In the genomic region with DNA sequence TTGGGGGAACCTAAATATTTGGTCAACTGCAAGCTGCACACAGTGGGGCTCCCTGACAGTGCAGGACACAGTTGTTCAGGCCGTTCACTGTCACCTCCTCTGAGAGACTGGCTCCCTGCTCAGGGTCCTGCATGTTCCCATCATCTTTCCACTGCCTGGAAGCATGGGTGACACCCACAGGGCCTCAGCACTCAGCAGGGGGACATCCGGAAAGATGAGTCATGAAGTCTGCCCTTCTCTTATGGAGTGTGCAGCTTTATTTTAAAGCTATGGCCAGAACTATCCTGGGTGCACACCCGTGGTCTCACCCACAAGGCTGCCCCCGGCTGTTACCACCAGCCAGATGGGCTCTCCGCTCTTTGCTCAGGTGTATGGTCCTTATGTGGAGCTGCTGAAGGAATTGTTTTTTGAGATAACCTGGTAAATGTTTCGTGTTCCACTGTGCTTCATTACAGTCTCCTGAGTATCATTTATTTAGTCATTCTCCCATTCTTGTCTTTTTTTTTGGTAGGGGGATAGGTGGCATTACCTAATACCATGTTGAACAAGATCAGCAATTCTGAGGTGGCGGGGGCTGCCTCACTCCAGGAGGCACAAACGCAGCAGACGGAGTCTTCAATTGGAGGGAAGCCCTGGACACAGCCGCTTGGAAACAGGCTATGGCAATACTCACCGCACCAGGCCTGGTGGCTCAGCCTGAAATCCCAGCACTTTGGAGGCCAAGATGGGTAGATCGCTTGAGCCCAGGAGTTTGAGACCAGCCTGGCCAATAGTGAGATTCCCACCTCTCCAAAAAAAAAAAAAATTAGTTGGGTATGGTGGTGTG, we compare ENCODE assay signal across 15 cellular contexts. TPM values are rescaled to one million over a fixed set of nuclear protein-coding genes. Genes with fewer than 3 reads are reported as not detected.
A peak's percentile ranks its signal among the peaks of the same experiment; 100 is the strongest.
DNase-seq lines count a peak whose midpoint lies in the region; TF ChIP-seq lines count a peak whose summit lies in the region.
"Had no signal": no experiment of that assay in that cellular context is flagged by ENCODE, and none has a peak within 500 bp of the region (broad histone marks: within the 10 kb centered on the region; RNA-seq: fewer than 3 reads in every experiment).

No MANE protein-coding gene starts in this region.

- H3F3A ChIP-seq in SK-N-SH (replicated peaks; ENCODE audit: insufficient read depth): no peaks in the 10 kb centered on the region

- H3K4ac ChIP-seq in mesenchymal stem cell (ENCODE audit: low read depth in 1 of 2, low read length in 2 of 2) (no peak overlapping the region), neuronal stem cell (ENCODE audit: low read length) (no peak overlapping the region)

- CTCF ChIA-PET in SK-N-SH (lab: Yijun Ruan, JAX): interaction anchor here (0.5 to 2.0 kb wide), 3 partner anchors 12 to 445 kb away, joined by 3 to 7 read pairs (median 3); no protein-coding TSS in a partner anchor

- H3K36me3 ChIP-seq in H7 (replicated peaks; ENCODE audit: control insufficient read depth, insufficient read depth, low read length) (peaks cover 12% of the 10 kb centered on the region), SK-N-SH (replicated peaks in 1 of 2; ENCODE audit: control insufficient read depth in 1 of 2, insufficient read depth in 2 of 2, low read length in 1 of 2) (peaks cover 0 to 40% of the 10 kb centered on the region in 2 experiments), mesenchymal stem cell (ENCODE audit: control insufficient read depth in 1 of 2, insufficient read depth in 2 of 2, low read depth in 1 of 2, low read length in 2 of 2) (peaks cover 36 to 44% of the 10 kb centered on the region in 2 experiments), neuronal stem cell (replicated peaks in 1 of 2; ENCODE audit: control insufficient read depth in 2 of 2, insufficient read depth in 2 of 2, low read length in 2 of 2) (peaks cover 28 to 57% of the 10 kb centered on the region in 2 donors)
- H3K36me3 ChIP-seq: colonic mucosa had no signal

- H3K9me3 ChIP-seq in SK-N-SH (no peaks in the 10 kb centered on the region), mesenchymal stem cell (ENCODE audit: control insufficient read depth, low read length) (no peaks in the 10 kb centered on the region), neuronal stem cell (replicated peaks in 1 of 2; ENCODE audit: control insufficient read depth in 2 of 2, insufficient read depth in 1 of 2, low read depth in 1 of 2, low read length in 2 of 2) (no peaks in the 10 kb centered on the region)
- H3K9me3 ChIP-seq: colonic mucosa, esophagus muscularis mucosa, thoracic aorta had no signal

- H3K23ac ChIP-seq in mesenchymal stem cell (ENCODE audit: low read length in 2 of 2) (no peak overlapping the region), neuronal stem cell (ENCODE audit: low read depth, low read length, poor library complexity) (no peak overlapping the region)

- H3K14ac ChIP-seq in mesenchymal stem cell (ENCODE audit: low read length in 2 of 2) (no peak overlapping the region), neuronal stem cell (ENCODE audit: low read length) (no peak overlapping the region)

- H3K27ac ChIP-seq in SK-N-SH (ENCODE audit: low read depth in 2 of 2, low read length in 1 of 2) (no peak overlapping the region), mesenchymal stem cell (ENCODE audit: low read length, poor library complexity, severe bottlenecking) (peak overlapping the region; percentile 3), neuronal stem cell (replicated peaks; ENCODE audit: low read length) (no peak overlapping the region)
- H3K27ac ChIP-seq: colonic mucosa, esophagus muscularis mucosa, thoracic aorta had no signal

- H3K27me3 ChIP-seq in H7 (ENCODE audit: control insufficient read depth, insufficient read depth, low read length): no peaks in the 10 kb centered on the region
- no peaks in the 10 kb centered on the region for H3K27me3 ChIP-seq in SK-N-SH (ENCODE audit: insufficient read depth)
- no peaks in the 10 kb centered on the region for H3K27me3 ChIP-seq in mesenchymal stem cell (ENCODE audit: control insufficient read depth in 1 of 2, insufficient read depth in 1 of 2, low read length in 2 of 2)
- no peaks in the 10 kb centered on the region for H3K27me3 ChIP-seq in neuronal stem cell (ENCODE audit: control insufficient read depth in 3 of 3, insufficient read depth in 3 of 3, low read depth in 1 of 3, low read length in 3 of 3)
- H3K27me3 ChIP-seq: colonic mucosa, esophagus muscularis mucosa had no signal

- in situ Hi-C loops in ACHN (cut with HindIII; ENCODE audit: low pct_ligation_motif_present, low pct_unique_long_range_greater_than_20kb, low sequenced_read_pairs): no loop called here

- H2AK5ac ChIP-seq in mesenchymal stem cell (ENCODE audit: low read length, severe bottlenecking) (no peak overlapping the region), neuronal stem cell (ENCODE audit: low read depth, low read length) (no peak overlapping the region)

- H2BK5ac ChIP-seq in mesenchymal stem cell (ENCODE audit: low read depth, low read length, poor library complexity, severe bottlenecking) (no peak overlapping the region), neuronal stem cell (ENCODE audit: low read length) (no peak overlapping the region)

- DNase-seq in ACHN (peak; percentile 60), H7 (peak; percentile 13), SK-N-SH (no peak), mesenchymal stem cell (peak; percentile 44), NCI-H187 treated with DMSO at 0.1 percent for 48 hours (lab: John Stamatoyannopoulos, UW) (no peak), neuronal stem cell (ENCODE audit: low spot score) (no peak)
- no peak for DNase-seq in stimulated activated CD4-positive, alpha-beta T cell treated with anti-CD3 and anti-CD28 coated beads, Interleukin-1b, Interleukin-23, amount 100 ng/mL, for 48 hours
- DNase-seq in activated CD4-positive, CD25-positive, alpha-beta regulatory T cell (lab: John Stamatoyannopoulos, UW): no peak
- DNase-seq: C1 segment of cervical spinal cord, colonic mucosa, left cardiac atrium, NCI-H1092 treated with DMSO at 0.1 percent for 48 hours, NCI-H2227 treated with DMSO at 0.1 percent for 48 hours had no signal

- no peaks in the 10 kb centered on the region; the same call in 1 of the 2 replicates for H4K20me1 ChIP-seq in SK-N-SH (ENCODE audit: insufficient read depth)

- POLR2A ChIA-PET in SK-N-SH (lab: Yijun Ruan, JAX): interaction anchor here (0.8 to 1.0 kb wide), 2 partner anchors 35 to 64 kb away, joined by 3 to 5 read pairs; no protein-coding TSS in a partner anchor

- H3K79me1 ChIP-seq in mesenchymal stem cell (replicated peaks; ENCODE audit: low read length, poor library complexity, severe bottlenecking): peaks cover 19% of the 10 kb centered on the region
- H3K79me1 ChIP-seq in neuronal stem cell (ENCODE audit: low read depth, low read length): no peaks in the 10 kb centered on the region

- no peak for TF ChIP-seq RAD21 in SK-N-SH (IDR thresholded peaks at IDR 0.05; ENCODE audit: low read length)

- no peak overlapping the region for H3K9ac ChIP-seq in SK-N-SH
- H3K9ac ChIP-seq in mesenchymal stem cell (ENCODE audit: low read length): no peak overlapping the region
- H3K9ac ChIP-seq in neuronal stem cell (ENCODE audit: low read depth, low read length, poor library complexity): no peak overlapping the region

- H4K8ac ChIP-seq in mesenchymal stem cell (ENCODE audit: low read length) (no peak overlapping the region), neuronal stem cell (ENCODE audit: low read depth, low read length) (no peak overlapping the region)

- H3K4me2 ChIP-seq in SK-N-SH: peak overlapping the region; percentile 12; the same call in 1 of the 2 replicates
- peak overlapping the region; percentile 20 for H3K4me2 ChIP-seq in mesenchymal stem cell (ENCODE audit: low read length, poor library complexity, severe bottlenecking)
- no peak overlapping the region for H3K4me2 ChIP-seq in neuronal stem cell (ENCODE audit: insufficient read depth, low read length, poor library complexity, severe bottlenecking)

- no peak overlapping the region for H4K91ac ChIP-seq in mesenchymal stem cell (ENCODE audit: low read length)
- no peak overlapping the region for H4K91ac ChIP-seq in neuronal stem cell (ENCODE audit: low read depth, low read length, poor library complexity)

- no peak overlapping the region for H2BK12ac ChIP-seq in mesenchymal stem cell (ENCODE audit: low read length in 2 of 2)
- no peak overlapping the region for H2BK12ac ChIP-seq in neuronal stem cell (ENCODE audit: low read length)

- H3K18ac ChIP-seq in mesenchymal stem cell (ENCODE audit: low read depth in 1 of 2, low read length in 2 of 2) (no peak overlapping the region), neuronal stem cell (ENCODE audit: low read length) (no peak overlapping the region)

- TF ChIP-seq EP300 in SK-N-SH (IDR thresholded peaks at IDR 0.05; ENCODE audit: borderline replicate concordance in 1 of 2, low read depth in 1 of 2, low read length in 1 of 2): no peak

- no peaks in the 10 kb centered on the region for H3K9me2 ChIP-seq in SK-N-SH

- WGBS in SK-N-SH (ENCODE audit: low lambda C conversion rate): 89% methylated on average over 11 of the region's 12 CpGs
- 84% methylated on average over 10 of the region's 12 CpGs for WGBS in mesenchymal stem cell
- no CpG with 5 or more reads among the region's 12 CpGs for WGBS in neuronal stem cell (ENCODE audit: extremely low coverage in 2 of 2, insufficient read length in 2 of 2, insufficient replicate concordance in 1 of 2), 2 donors

- no peaks in the 10 kb centered on the region for H3K79me2 ChIP-seq in SK-N-SH (ENCODE audit: insufficient read depth)

- no peak overlapping the region for H2BK15ac ChIP-seq in mesenchymal stem cell (ENCODE audit: low read depth, poor library complexity, severe bottlenecking)
- no peak overlapping the region for H2BK15ac ChIP-seq in neuronal stem cell (ENCODE audit: low read length)

- H3K4me3 ChIP-seq in H7 (ENCODE audit: insufficient read depth, low read depth, low read length) (no peak overlapping the region), SK-N-SH (ENCODE audit: low read depth in 2 of 2, low read length in 1 of 2) (no peak overlapping the region), mesenchymal stem cell (ENCODE audit: insufficient read depth in 1 of 2, low read depth in 1 of 2, low read length in 2 of 2) (no peak overlapping the region), neuronal stem cell (ENCODE audit: low read length in 2 of 2) (no peak overlapping the region)
- H3K4me3 ChIP-seq: colonic mucosa, esophagus muscularis mucosa, thoracic aorta had no signal

- H3K4me1 ChIP-seq in SK-N-SH (ENCODE audit: control insufficient read depth in 1 of 2, insufficient read depth in 2 of 2, low read depth in 1 of 2, low read length in 1 of 2) (peaks cover 0 to 13% of the 10 kb centered on the region in 2 experiments; a peak in 1 of 4 replicates), mesenchymal stem cell (ENCODE audit: control insufficient read depth, insufficient read depth, low read depth, low read length) (peaks cover 24% of the 10 kb centered on the region), neuronal stem cell (ENCODE audit: control insufficient read depth in 2 of 2, insufficient read depth in 1 of 2, low read depth in 1 of 2, low read length in 2 of 2) (peaks cover 0 to 3% of the 10 kb centered on the region in 2 donors)
- H3K4me1 ChIP-seq: colonic mucosa had no signal

- H2AFZ ChIP-seq in SK-N-SH (ENCODE audit: low read depth): no peak overlapping the region
- no peak overlapping the region for H2AFZ ChIP-seq in mesenchymal stem cell (ENCODE audit: low read depth, low read length)
- no peak overlapping the region for H2AFZ ChIP-seq in neuronal stem cell (ENCODE audit: low read length)

- TF ChIP-seq CTCF in SK-N-SH (IDR thresholded peaks at IDR 0.05): no peak

- H2BK120ac ChIP-seq in mesenchymal stem cell (ENCODE audit: low read depth, low read length) (no peak overlapping the region), neuronal stem cell (ENCODE audit: low read depth, low read length) (no peak overlapping the region)

RNA-seq across cellular contexts. Expression of gene TRIM11, which starts 14.3 kb away (rescaled TPM):
- 39.0 and 50.2 TPM in 2 replicates for total RNA-seq in H7 (2014; rRNA removed; shearing (Covaris generic))
- 11.1 and 16.1 TPM in 2 replicates for polyA plus RNA-seq in SK-N-SH (2012; rRNA removed)
- 6.9 and 10.8 TPM in 2 replicates for polyA plus RNA-seq in SK-N-SH (2012; cell fraction: cytosol; rRNA removed)
- polyA plus RNA-seq in SK-N-SH (2012; cell fraction: nucleus; rRNA removed): 47.1 and 60.3 TPM in 2 replicates
- polyA plus RNA-seq in mesenchymal stem cell (2013, experiment 1 of 2): 16.3 TPM
- 15.1 TPM for polyA plus RNA-seq in mesenchymal stem cell (2013, experiment 2 of 2)
- 13.5 TPM for polyA plus RNA-seq in neuronal stem cell (2013, experiment 1 of 2)
- 13.3 TPM for polyA plus RNA-seq in neuronal stem cell (2013, experiment 2 of 2)

RNA-seq across cellular contexts. Expression of gene TRIM17, which starts 24.3 kb away (rescaled TPM):
- 4.9 and 5.6 TPM in 2 replicates for total RNA-seq in H7 (2014; rRNA removed; shearing (Covaris generic))
- 1.5 and 1.6 TPM in 2 replicates for polyA plus RNA-seq in SK-N-SH (2012; rRNA removed)
- 0.35 and 0.69 TPM in 2 replicates for polyA plus RNA-seq in SK-N-SH (2012; cell fraction: cytosol; rRNA removed)
- polyA plus RNA-seq in SK-N-SH (2012; cell fraction: nucleus; rRNA removed): 13.2 TPM in 2 replicates
- polyA plus RNA-seq in mesenchymal stem cell (2013, experiment 1 of 2): 1.9 TPM
- 1.7 TPM for polyA plus RNA-seq in mesenchymal stem cell (2013, experiment 2 of 2)
- polyA plus RNA-seq in neuronal stem cell (2013, experiment 1 of 2): 4.1 TPM
- polyA plus RNA-seq in neuronal stem cell (2013, experiment 2 of 2): 3.7 TPM
- total RNA-seq: esophagus muscularis mucosa had no signal

Comparison
In these comparisons a context has a peak if more than half of its experiments do, and no peak if none do; other contexts are left out.
1. DNase-seq: peak in ACHN (single experiment), H7 (single experiment) and mesenchymal stem cell (single experiment); none in SK-N-SH (single experiment), stimulated activated CD4-positive, alpha-beta T cell treated with anti-CD3 and anti-CD28 coated beads, Interleukin-1b, Interleukin-23, amount 100 ng/mL, for 48 hours (single experiment), activated CD4-positive, CD25-positive, alpha-beta regulatory T cell (0 of 4), NCI-H187 treated with DMSO at 0.1 percent for 48 hours (single experiment) and neuronal stem cell (single experiment).